ENCODE assay signal across 1 cellular context in the genomic region with DNA sequence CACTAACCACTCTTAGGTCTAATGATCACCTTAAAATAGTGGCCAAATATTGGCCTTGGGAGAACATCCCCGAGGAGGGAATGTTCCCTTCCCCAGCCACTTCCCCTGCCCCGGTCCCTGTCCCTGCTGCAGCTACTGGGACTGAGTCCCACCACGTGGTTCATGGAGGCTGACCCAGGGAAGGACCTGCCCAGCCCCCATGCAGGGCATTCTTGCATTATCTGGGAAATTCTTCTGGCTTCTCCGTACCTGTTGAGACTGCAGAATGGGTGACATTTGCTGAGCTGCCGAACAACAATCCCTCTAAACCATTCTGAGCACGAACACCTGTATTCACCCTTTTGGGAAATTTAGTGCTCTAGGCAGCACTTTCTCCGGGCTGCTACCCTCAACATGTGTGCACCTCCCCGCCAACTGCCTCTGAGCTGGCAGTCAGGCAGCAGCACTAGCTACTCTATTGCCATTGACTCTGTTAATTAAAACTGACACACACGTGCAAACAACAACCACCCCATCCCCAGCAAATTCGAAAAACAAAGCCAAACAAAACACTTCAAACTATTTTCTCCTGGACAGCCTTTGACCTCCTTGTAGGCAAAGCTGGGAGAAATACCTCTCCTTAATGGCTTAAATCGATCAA.
TF ChIP-seq lines count a peak whose summit lies in the region.

No MANE protein-coding gene starts in this region.

TF ChIP-seq in neural cell, 6 proteins besides CTCF, POLR2A, EP300 and RAD21 (continued from another document):
- TF ChIP-seq, protein P1, sequence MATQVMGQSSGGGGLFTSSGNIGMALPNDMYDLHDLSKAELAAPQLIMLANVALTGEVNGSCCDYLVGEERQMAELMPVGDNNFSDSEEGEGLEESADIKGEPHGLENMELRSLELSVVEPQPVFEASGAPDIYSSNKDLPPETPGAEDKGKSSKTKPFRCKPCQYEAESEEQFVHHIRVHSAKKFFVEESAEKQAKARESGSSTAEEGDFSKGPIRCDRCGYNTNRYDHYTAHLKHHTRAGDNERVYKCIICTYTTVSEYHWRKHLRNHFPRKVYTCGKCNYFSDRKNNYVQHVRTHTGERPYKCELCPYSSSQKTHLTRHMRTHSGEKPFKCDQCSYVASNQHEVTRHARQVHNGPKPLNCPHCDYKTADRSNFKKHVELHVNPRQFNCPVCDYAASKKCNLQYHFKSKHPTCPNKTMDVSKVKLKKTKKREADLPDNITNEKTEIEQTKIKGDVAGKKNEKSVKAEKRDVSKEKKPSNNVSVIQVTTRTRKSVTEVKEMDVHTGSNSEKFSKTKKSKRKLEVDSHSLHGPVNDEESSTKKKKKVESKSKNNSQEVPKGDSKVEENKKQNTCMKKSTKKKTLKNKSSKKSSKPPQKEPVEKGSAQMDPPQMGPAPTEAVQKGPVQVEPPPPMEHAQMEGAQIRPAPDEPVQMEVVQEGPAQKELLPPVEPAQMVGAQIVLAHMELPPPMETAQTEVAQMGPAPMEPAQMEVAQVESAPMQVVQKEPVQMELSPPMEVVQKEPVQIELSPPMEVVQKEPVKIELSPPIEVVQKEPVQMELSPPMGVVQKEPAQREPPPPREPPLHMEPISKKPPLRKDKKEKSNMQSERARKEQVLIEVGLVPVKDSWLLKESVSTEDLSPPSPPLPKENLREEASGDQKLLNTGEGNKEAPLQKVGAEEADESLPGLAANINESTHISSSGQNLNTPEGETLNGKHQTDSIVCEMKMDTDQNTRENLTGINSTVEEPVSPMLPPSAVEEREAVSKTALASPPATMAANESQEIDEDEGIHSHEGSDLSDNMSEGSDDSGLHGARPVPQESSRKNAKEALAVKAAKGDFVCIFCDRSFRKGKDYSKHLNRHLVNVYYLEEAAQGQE (IDR thresholded peaks at IDR 0.05; ENCODE audit: borderline replicate concordance) = no peak
- TF ChIP-seq TAF1 (IDR thresholded peaks at IDR 0.05; ENCODE audit: low read depth) = no peak
